Comparison of ENCODE assay signal across 26 cellular contexts in the genomic region with DNA sequence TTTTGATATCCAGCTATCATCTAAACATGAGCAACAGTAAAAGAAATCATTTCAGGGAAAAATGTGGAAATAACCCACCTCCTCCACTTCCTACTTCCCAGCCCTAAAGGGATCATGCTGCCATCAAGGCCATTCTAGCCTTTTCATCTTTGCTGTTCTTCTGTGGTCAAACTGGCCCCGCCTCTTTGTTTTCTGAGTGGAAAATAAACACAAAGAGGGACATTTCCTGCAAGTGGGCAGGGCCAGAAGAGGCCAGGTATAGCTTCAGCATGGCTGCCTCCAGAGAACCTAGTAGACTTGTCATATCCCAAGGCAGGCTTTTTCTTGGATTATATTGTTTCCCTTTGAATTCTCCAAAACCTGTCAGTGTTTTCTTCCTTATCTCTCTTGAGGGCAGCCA.
DNase-seq lines count a peak whose midpoint lies in the region; ATAC-seq lines count a peak whose summit lies in the region.
"Had no signal": no experiment of that assay in that cellular context is flagged by ENCODE, and none has a peak within 500 bp of the region (broad histone marks: within the 10 kb centered on the region; RNA-seq: fewer than 3 reads in every experiment).

No MANE protein-coding gene starts in this region.

- peak; percentile 17 for DNase-seq in DMS153 (lab: John Stamatoyannopoulos, UW)
- DNase-seq in DMS153 treated with DMSO at 0.1 percent for 48 hours (lab: John Stamatoyannopoulos, UW; ENCODE audit: unreplicated experiment): no peak
- DNase-seq in NCI-H2029 treated with DMSO at 0.1 percent for 48 hours (lab: John Stamatoyannopoulos, UW): peak; percentile 49
- no peak for DNase-seq in left lobe of liver (ENCODE audit: low spot score)
- no peak for DNase-seq in dedifferentiated amniotic fluid mesenchymal stem cell (ENCODE audit: extremely low spot score)
- DNase-seq: Calu3; CD8-positive, alpha-beta memory T cell; DMS79; EL; GDM1; Kasumi-1; NCI-H1092 treated with DMSO at 0.1 percent for 48 hours; NCI-H1436; NCI-H2081 treated with DMSO at 0.1 percent for 48 hours; NCI-H2171; NCI-H226; NCI-H510A; NCI-H69; NK-92 treated with Interleukin-12 subunit alpha and Interleukin-12 subunit beta, amount 100 ng/mL, for 24 hours; PC-9; SJCRH30 had no signal

- peak; percentile 15 for ATAC-seq in left lobe of liver
- ATAC-seq in HG02973 (IDR thresholded peaks at IDR 0.05; ENCODE audit: unreplicated experiment): no peak
- ATAC-seq in GM18858 (IDR thresholded peaks at IDR 0.05; ENCODE audit: unreplicated experiment): no peak
- ATAC-seq: GM12878, Right ventricle myocardium inferior, SK-N-SH treated with all-trans-retinoic acid at 6 μM for 48 hours had no signal

Comparison
In these comparisons a context has a peak if more than half of its experiments do, and no peak if none do; other contexts are left out.
1. DNase-seq: peak in DMS153 (single experiment) and NCI-H2029 treated with DMSO at 0.1 percent for 48 hours (single experiment); none in DMS153 treated with DMSO at 0.1 percent for 48 hours (single experiment), left lobe of liver (single experiment) and dedifferentiated amniotic fluid mesenchymal stem cell (single experiment).